18 cellular contexts compared by ENCODE assay signal in the genomic region with DNA sequence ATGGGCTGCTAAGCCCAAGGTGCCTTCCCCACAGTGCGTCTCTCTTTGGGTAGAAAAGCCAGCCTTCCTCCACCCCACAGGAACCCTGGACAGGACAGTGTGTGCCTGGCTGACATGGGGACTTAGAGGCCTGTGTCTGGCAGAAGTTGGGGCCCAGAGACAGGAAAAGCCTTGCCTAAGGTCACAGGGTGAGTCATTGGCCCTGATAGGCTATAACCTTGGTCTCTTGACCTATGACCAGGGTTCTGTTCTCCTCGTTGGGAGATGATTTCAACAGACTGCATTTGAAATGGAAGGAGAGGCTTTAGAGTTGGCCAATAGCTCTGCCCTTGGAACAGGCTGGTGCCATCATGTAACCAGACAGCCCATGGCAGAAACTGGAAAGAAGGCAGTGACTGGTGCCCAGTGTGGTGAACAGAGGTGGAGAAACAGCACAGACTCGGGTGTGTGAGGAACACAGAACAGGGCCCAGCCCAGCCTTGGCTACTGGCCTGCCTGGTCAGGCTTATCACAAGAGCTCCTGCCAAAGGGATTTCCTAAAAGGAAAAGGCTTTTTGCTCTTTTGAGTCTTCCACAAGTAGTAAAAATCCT.
"Had no signal": no experiment of that assay in that cellular context is flagged by ENCODE, and none has a peak within 500 bp of the region (broad histone marks: within the 10 kb centered on the region; RNA-seq: fewer than 3 reads in every experiment).

No MANE protein-coding gene starts in this region.

- ATAC-seq: left colon had no signal

- H3K9me3 ChIP-seq: esophagus squamous epithelium, sigmoid colon, tibial artery, vagina had no signal

- H3K27me3 ChIP-seq: esophagus squamous epithelium, sigmoid colon, tibial artery, vagina had no signal

- H3K27ac ChIP-seq: coronary artery, esophagus squamous epithelium, sigmoid colon, tibial artery, vagina had no signal

- H3K27ac Mint-ChIP-seq: activated CD4-positive, alpha-beta T cell treated with anti-CD3 and anti-CD28 coated beads, Interleukin-2, amount 10 ng/mL, durations not matched to agents 7 days and 5 days; activated naive CD8-positive, alpha-beta T cell; progenitor cell of endocrine pancreas had no signal

- H3K4me1 ChIP-seq: tibial artery had no signal

- H3K27me3 Mint-ChIP-seq: brain; central memory CD8-positive, alpha-beta T cell; progenitor cell of endocrine pancreas had no signal

- H3K36me3 ChIP-seq: esophagus squamous epithelium, sigmoid colon, tibial artery, vagina had no signal

- DNase-seq: activated CD4-positive, alpha-beta T cell treated with anti-CD3 and anti-CD28 coated beads, Interleukin-2, amount 10 ng/mL, durations not matched to agents 7 days and 5 days; activated CD8-positive, alpha-beta memory T cell treated with anti-CD3 and anti-CD28 coated beads for 24 hours; activated gamma-delta T cell treated with Interleukin-2 at 50 U/mL for 16 hours; amygdala; esophagus squamous epithelium; glutamatergic neuron; left colon; mesendoderm; sigmoid colon; stimulated activated CD4-positive, alpha-beta T cell treated with anti-CD3 and anti-CD28 coated beads, Interleukin-1b, Interleukin-23, amount 100 ng/mL, for 48 hours; SW 1271 had no signal

- H3K9me3 Mint-ChIP-seq: activated CD4-positive, alpha-beta T cell treated with anti-CD3 and anti-CD28 coated beads, Interleukin-2, amount 10 ng/mL, durations not matched to agents 7 days and 5 days; brain; central memory CD8-positive, alpha-beta T cell had no signal

- H3K36me3 Mint-ChIP-seq: activated naive CD8-positive, alpha-beta T cell; brain had no signal

- H3K4me3 ChIP-seq: coronary artery, esophagus squamous epithelium, sigmoid colon, tibial artery, vagina had no signal

- H3K4me1 Mint-ChIP-seq: activated CD4-positive, alpha-beta T cell treated with anti-CD3 and anti-CD28 coated beads, Interleukin-2, amount 10 ng/mL, durations not matched to agents 7 days and 5 days; central memory CD8-positive, alpha-beta T cell had no signal

- H3K4me3 Mint-ChIP-seq: activated CD4-positive, alpha-beta T cell treated with anti-CD3 and anti-CD28 coated beads, Interleukin-2, amount 10 ng/mL, durations not matched to agents 7 days and 5 days; activated naive CD8-positive, alpha-beta T cell; brain; central memory CD8-positive, alpha-beta T cell had no signal
